Comparison of ENCODE assay signal across 1 cellular context in the genomic region with DNA sequence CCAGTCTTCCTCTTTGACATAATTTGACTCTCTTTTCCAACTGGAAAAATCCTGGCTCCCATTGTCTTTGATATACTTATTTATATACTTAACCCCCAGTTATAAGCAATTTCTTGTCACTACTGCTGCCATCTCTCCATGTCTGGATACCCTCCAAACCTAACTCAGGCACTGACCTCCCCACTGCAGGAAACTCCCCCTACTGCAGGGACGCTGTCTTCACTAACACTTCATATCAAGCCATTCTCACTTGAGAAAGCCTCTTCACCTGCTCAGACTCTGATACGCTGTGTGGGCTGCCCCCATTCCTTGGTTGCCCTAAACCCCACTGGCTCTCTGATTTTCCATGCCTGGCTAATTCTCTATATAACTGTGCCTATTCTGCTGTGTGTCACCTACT.
TF ChIP-seq lines count a peak whose summit lies in the region.

No MANE protein-coding gene starts in this region.

TF ChIP-seq in WTC11, 78 proteins besides CTCF, POLR2A, EP300 and RAD21 (continued from another document):
- TF ChIP-seq, protein P1, sequence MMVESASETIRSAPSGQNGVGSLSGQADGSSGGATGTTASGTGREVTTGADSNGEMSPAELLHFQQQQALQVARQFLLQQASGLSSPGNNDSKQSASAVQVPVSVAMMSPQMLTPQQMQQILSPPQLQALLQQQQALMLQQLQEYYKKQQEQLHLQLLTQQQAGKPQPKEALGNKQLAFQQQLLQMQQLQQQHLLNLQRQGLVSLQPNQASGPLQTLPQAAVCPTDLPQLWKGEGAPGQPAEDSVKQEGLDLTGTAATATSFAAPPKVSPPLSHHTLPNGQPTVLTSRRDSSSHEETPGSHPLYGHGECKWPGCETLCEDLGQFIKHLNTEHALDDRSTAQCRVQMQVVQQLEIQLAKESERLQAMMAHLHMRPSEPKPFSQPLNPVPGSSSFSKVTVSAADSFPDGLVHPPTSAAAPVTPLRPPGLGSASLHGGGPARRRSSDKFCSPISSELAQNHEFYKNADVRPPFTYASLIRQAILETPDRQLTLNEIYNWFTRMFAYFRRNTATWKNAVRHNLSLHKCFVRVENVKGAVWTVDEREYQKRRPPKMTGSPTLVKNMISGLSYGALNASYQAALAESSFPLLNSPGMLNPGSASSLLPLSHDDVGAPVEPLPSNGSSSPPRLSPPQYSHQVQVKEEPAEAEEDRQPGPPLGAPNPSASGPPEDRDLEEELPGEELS (CRISPR knock-in tag; IDR thresholded peaks at IDR 0.05), result no peak
- TF ChIP-seq, protein P2, sequence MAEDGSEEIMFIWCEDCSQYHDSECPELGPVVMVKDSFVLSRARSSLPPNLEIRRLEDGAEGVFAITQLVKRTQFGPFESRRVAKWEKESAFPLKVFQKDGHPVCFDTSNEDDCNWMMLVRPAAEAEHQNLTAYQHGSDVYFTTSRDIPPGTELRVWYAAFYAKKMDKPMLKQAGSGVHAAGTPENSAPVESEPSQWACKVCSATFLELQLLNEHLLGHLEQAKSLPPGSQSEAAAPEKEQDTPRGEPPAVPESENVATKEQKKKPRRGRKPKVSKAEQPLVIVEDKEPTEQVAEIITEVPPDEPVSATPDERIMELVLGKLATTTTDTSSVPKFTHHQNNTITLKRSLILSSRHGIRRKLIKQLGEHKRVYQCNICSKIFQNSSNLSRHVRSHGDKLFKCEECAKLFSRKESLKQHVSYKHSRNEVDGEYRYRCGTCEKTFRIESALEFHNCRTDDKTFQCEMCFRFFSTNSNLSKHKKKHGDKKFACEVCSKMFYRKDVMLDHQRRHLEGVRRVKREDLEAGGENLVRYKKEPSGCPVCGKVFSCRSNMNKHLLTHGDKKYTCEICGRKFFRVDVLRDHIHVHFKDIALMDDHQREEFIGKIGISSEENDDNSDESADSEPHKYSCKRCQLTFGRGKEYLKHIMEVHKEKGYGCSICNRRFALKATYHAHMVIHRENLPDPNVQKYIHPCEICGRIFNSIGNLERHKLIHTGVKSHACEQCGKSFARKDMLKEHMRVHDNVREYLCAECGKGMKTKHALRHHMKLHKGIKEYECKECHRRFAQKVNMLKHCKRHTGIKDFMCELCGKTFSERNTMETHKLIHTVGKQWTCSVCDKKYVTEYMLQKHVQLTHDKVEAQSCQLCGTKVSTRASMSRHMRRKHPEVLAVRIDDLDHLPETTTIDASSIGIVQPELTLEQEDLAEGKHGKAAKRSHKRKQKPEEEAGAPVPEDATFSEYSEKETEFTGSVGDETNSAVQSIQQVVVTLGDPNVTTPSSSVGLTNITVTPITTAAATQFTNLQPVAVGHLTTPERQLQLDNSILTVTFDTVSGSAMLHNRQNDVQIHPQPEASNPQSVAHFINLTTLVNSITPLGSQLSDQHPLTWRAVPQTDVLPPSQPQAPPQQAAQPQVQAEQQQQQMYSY (CRISPR knock-in tag; IDR thresholded peaks at IDR 0.05), result no peak
- TF ChIP-seq NR3C1 (CRISPR knock-in tag; conservative IDR thresholded peaks at IDR 0.05; ENCODE audit: low read depth), result no peak
- TF ChIP-seq TEAD4 (CRISPR knock-in tag; IDR thresholded peaks at IDR 0.05), result no peak
- TF ChIP-seq, protein P3, sequence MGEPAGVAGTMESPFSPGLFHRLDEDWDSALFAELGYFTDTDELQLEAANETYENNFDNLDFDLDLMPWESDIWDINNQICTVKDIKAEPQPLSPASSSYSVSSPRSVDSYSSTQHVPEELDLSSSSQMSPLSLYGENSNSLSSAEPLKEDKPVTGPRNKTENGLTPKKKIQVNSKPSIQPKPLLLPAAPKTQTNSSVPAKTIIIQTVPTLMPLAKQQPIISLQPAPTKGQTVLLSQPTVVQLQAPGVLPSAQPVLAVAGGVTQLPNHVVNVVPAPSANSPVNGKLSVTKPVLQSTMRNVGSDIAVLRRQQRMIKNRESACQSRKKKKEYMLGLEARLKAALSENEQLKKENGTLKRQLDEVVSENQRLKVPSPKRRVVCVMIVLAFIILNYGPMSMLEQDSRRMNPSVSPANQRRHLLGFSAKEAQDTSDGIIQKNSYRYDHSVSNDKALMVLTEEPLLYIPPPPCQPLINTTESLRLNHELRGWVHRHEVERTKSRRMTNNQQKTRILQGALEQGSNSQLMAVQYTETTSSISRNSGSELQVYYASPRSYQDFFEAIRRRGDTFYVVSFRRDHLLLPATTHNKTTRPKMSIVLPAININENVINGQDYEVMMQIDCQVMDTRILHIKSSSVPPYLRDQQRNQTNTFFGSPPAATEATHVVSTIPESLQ (CRISPR knock-in tag; IDR thresholded peaks at IDR 0.05), result no peak
- TF ChIP-seq GABPB1 (CRISPR knock-in tag; IDR thresholded peaks at IDR 0.05), result no peak
- TF ChIP-seq ZNF121 (CRISPR knock-in tag; IDR thresholded peaks at IDR 0.05), result no peak
- no peak for TF ChIP-seq MYBL2 (CRISPR knock-in tag; IDR thresholded peaks at IDR 0.05)
- TF ChIP-seq ZBTB21 (CRISPR knock-in tag; IDR thresholded peaks at IDR 0.05; ENCODE audit: borderline replicate concordance), result no peak
